Comparison of ENCODE assay signal across 8 cellular contexts in the genomic region with DNA sequence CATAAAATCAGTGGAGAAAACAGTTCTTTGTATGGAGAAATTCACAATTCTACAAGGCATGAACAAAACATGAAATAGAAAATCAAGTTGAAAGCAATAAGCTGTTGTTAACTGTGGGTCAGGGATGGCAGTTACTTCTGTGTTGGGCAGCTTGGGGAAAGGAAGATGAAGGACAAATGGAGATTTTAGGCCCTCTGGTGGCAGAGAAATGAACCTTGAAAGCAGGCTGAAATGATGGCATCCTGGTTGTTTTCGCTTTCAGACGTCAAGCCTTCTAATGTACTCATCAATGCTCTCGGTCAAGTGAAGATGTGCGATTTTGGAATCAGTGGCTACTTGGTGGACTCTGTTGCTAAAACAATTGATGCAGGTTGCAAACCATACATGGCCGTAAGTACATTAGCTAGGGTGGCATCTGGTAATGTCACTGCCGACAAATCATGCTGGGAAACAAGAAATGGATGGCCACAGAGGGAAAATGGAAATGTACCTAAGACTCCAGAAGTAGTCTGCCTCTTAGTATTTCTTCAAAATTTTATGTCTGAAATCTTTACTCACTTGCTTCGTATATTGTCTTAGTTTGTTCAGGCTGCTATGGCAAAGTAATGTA.
DNase-seq lines count a peak whose midpoint lies in the region; ATAC-seq and TF ChIP-seq lines count a peak whose summit lies in the region.

No MANE protein-coding gene starts in this region.

- H3K4me1 Mint-ChIP-seq in Calu3 (ENCODE audit: low read depth, unreplicated experiment), result no peaks in the 10 kb centered on the region
- H3K4me1 Mint-ChIP-seq in stimulated activated memory B cell treated with anti-CD40 and anti-IgM and Interleukin-4, amounts not matched to agents 10 μg/mL and 1 μg/mL and 100 μg/mL, for 72 hours, result peaks cover 8% of the 10 kb centered on the region

- no peak overlapping the region for H3K27ac ChIP-seq in left lung

- DNase-seq in Calu3 (peak; percentile 45), NCI-H774 (lab: John Stamatoyannopoulos, UW) (peak; percentile 67), cardiac fibroblast (ENCODE audit: low read depth in 2 of 2) (peak; percentile 67 to 74), left lung (no peak), cortex of kidney (lab: John Stamatoyannopoulos, UW) (no peak)

- no peaks in the 10 kb centered on the region for H3K27me3 ChIP-seq in left lung

- H3K4me3 Mint-ChIP-seq in Calu3 (ENCODE audit: low read depth, unreplicated experiment), result no peak overlapping the region
- no peak overlapping the region for H3K4me3 Mint-ChIP-seq in stimulated activated memory B cell treated with anti-CD40 and anti-IgM and Interleukin-4, amounts not matched to agents 10 μg/mL and 1 μg/mL and 100 μg/mL, for 72 hours

- intact Hi-C loops in Calu3 (cut with micrococcal nuclease; ENCODE audit: unreplicated experiment) (loop anchor here (2.0 to 10.0 kb wide), 5 partner anchors 111 to 749 kb away; a partner anchor contains a TSS), left lung (cut with DNase I) (loop anchor here in 1 of 2 donors (10.0 kb wide), 1 partner anchor 189 kb away; no protein-coding TSS in a partner anchor)

- H3K27me3 Mint-ChIP-seq in Calu3 (ENCODE audit: unreplicated experiment), result no peaks in the 10 kb centered on the region
- H3K27me3 Mint-ChIP-seq in stimulated activated memory B cell treated with anti-CD40 and anti-IgM and Interleukin-4, amounts not matched to agents 10 μg/mL and 1 μg/mL and 100 μg/mL, for 72 hours, result peaks cover 11% of the 10 kb centered on the region

- no peak overlapping the region for H3K27ac Mint-ChIP-seq in Calu3 (ENCODE audit: unreplicated experiment)
- H3K27ac Mint-ChIP-seq in stimulated activated memory B cell treated with anti-CD40 and anti-IgM and Interleukin-4, amounts not matched to agents 10 μg/mL and 1 μg/mL and 100 μg/mL, for 72 hours, result no peak overlapping the region

- H3K36me3 Mint-ChIP-seq in Calu3 (ENCODE audit: insufficient read depth, unreplicated experiment), result peaks cover 4% of the 10 kb centered on the region
- peaks cover 51% of the 10 kb centered on the region for H3K36me3 Mint-ChIP-seq in stimulated activated memory B cell treated with anti-CD40 and anti-IgM and Interleukin-4, amounts not matched to agents 10 μg/mL and 1 μg/mL and 100 μg/mL, for 72 hours

- peaks cover 0 to 77% of the 10 kb centered on the region in 2 donors for H3K36me3 ChIP-seq in left lung

- H3K9me3 ChIP-seq in left lung, result no peaks in the 10 kb centered on the region

- no peak overlapping the region for H3K4me3 ChIP-seq in cardiac fibroblast (replicated peaks in 1 of 2; ENCODE audit: low read depth in 2 of 2, low read length in 2 of 2)
- no peak overlapping the region for H3K4me3 ChIP-seq in left lung

- no TSS peak for BruUV-seq in Calu3 (replicated peaks; lab: Mats Ljungman, UMichigan)

- no peaks in the 10 kb centered on the region for H3K4me1 ChIP-seq in left lung

- CTCF ChIA-PET in Calu3 (lab: Charles Lee), result interaction anchor here (0.5 to 1.8 kb wide), 10 partner anchors 10 to 255 kb away, joined by 3 to 10 read pairs (median 4); no protein-coding TSS in a partner anchor

- peak; percentile 65 for TF ChIP-seq CTCF in Calu3 (IDR thresholded peaks at IDR 0.05; ENCODE audit: unreplicated experiment)
- peak; percentile 80 for TF ChIP-seq CTCF in cardiac fibroblast (IDR thresholded peaks at IDR 0.05; ENCODE audit: low read depth, low read length)
- TF ChIP-seq CTCF in left lung (IDR thresholded peaks at IDR 0.05), result peak; percentile 48 to 56

- no peaks in the 10 kb centered on the region for H3K9me3 Mint-ChIP-seq in Calu3 (ENCODE audit: low read depth, unreplicated experiment)
- H3K9me3 Mint-ChIP-seq in stimulated activated memory B cell treated with anti-CD40 and anti-IgM and Interleukin-4, amounts not matched to agents 10 μg/mL and 1 μg/mL and 100 μg/mL, for 72 hours, result no peaks in the 10 kb centered on the region

- ATAC-seq in GM19035 (IDR thresholded peaks at IDR 0.05; ENCODE audit: unreplicated experiment) (peak; percentile 79), HG03378 (IDR thresholded peaks at IDR 0.05; ENCODE audit: unreplicated experiment) (peak; percentile 72), left lung (peak; percentile 64)
- no peak for ATAC-seq in stimulated activated memory B cell treated with anti-CD40 and anti-IgM and Interleukin-4, amounts not matched to agents 10 μg/mL and 1 μg/mL and 100 μg/mL, for 72 hours

Comparison
In these comparisons a context has a peak if more than half of its experiments do, and no peak if none do; other contexts are left out.
1. DNase-seq: peak in Calu3 (single experiment), NCI-H774 (single experiment) and cardiac fibroblast (2 of 2); none in left lung (0 of 2) and cortex of kidney (single experiment).
2. Peak in every context shown above with its lines, with median percentiles within 50 percentile points of each other: CTCF ChIP-seq.